Comparison of ENCODE assay signal across 27 cellular contexts in genomic region chr2:170710609-170710979, GRCh38. TPM values are rescaled to one million over a fixed set of nuclear protein-coding genes. Genes with fewer than 3 reads are reported as not detected.
"Had no signal": no experiment of that assay in that cellular context is flagged by ENCODE, and none has a peak within 500 bp of the region (broad histone marks: within the 10 kb centered on the region; RNA-seq: fewer than 3 reads in every experiment).

No MANE protein-coding gene starts in this region.

- H3K4me3 Mint-ChIP-seq: natural killer cell; stimulated activated memory B cell treated with anti-CD40 and anti-IgM and Interleukin-4, amounts not matched to agents 10 μg/mL and 1 μg/mL and 100 μg/mL, for 72 hours had no signal

- H3K27ac ChIP-seq: coronary artery, dorsolateral prefrontal cortex, heart left ventricle, psoas muscle, spleen, stomach, thoracic aorta, transverse colon had no signal

- H3K9me3 Mint-ChIP-seq: natural killer cell; stimulated activated memory B cell treated with anti-CD40 and anti-IgM and Interleukin-4, amounts not matched to agents 10 μg/mL and 1 μg/mL and 100 μg/mL, for 72 hours had no signal

- H3K27ac Mint-ChIP-seq: natural killer cell; stimulated activated memory B cell treated with anti-CD40 and anti-IgM and Interleukin-4, amounts not matched to agents 10 μg/mL and 1 μg/mL and 100 μg/mL, for 72 hours had no signal

- DNase-seq: dorsolateral prefrontal cortex; effector CD8-positive, alpha-beta T cell; heart left ventricle; hypothalamus; islet precursor cell; mammary epithelial cell; natural killer cell; psoas muscle; spleen; stimulated activated CD4-positive, alpha-beta T cell treated with anti-CD3 and anti-CD28 coated beads, Interleukin-15, amount 100 ng/mL, for 24 hours; stimulated activated CD4-positive, alpha-beta T cell treated with anti-CD3 and anti-CD28 coated beads, Interleukin-1b, Interleukin-23, amount 100 ng/mL, for 48 hours; stimulated activated CD4-positive, alpha-beta T cell treated with anti-CD3 and anti-CD28 coated beads, Interleukin-4, amount 100 ng/mL, for 24 hours; stomach; substantia nigra; transverse colon had no signal

- H3K4me3 ChIP-seq: coronary artery, heart left ventricle, psoas muscle, spleen, stomach, thoracic aorta, transverse colon had no signal

- ATAC-seq: esophagus mucosa; heart left ventricle; left lobe of liver; natural killer cell; psoas muscle; sciatic nerve; stimulated activated memory B cell treated with anti-CD40 and anti-IgM and Interleukin-4, amounts not matched to agents 10 μg/mL and 1 μg/mL and 100 μg/mL, for 72 hours had no signal

- H3K36me3 ChIP-seq: heart left ventricle, spleen, stomach, thoracic aorta, transverse colon had no signal

- H3K9me3 ChIP-seq: heart left ventricle, psoas muscle, spleen, stomach, thoracic aorta, transverse colon had no signal

- H3K36me3 Mint-ChIP-seq: natural killer cell; stimulated activated memory B cell treated with anti-CD40 and anti-IgM and Interleukin-4, amounts not matched to agents 10 μg/mL and 1 μg/mL and 100 μg/mL, for 72 hours had no signal

RNA-seq across cellular contexts. Expression of gene SP5, which starts 4.5 kb away (rescaled TPM):
- total RNA-seq: chondrocyte, mammary epithelial cell, myocyte, natural killer cell, spleen, thoracic aorta had no signal
- polyA plus RNA-seq: fibroblast of lung, mammary epithelial cell had no signal

RNA-seq across cellular contexts. Expression of gene ERICH2, which starts 59.6 kb away (rescaled TPM):
- total RNA-seq: esophagus mucosa, frontal cortex, glomerular endothelial cell, myocyte, natural killer cell, omental fat pad, spleen, stomach, thoracic aorta, transverse colon had no signal
- polyA plus RNA-seq: fibroblast of lung had no signal
